Comparison of ENCODE assay signal across 10 cellular contexts in the genomic region with DNA sequence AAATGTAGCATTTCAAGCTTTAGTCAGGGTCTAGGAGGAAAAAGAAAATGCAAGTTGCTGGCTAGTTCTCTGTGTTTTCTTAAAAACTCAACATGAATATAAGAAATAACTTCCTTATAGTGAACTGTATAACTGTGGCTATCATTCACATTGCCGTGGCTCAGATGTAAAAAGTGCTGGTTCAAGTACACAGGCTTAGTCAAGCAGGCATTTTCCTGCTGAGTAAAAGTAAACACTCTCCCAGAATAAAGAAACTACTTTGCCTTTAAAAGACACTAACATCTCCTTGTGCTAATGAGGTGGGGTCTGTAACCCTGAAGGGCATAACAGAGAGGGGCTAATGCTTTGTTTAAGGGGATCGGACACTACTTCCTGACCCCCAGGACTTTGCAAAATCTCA. TPM values are rescaled to one million over a fixed set of nuclear protein-coding genes. Genes with fewer than 3 reads are reported as not detected.
DNase-seq lines count a peak whose midpoint lies in the region; ATAC-seq and TF ChIP-seq lines count a peak whose summit lies in the region.
"Had no signal": no experiment of that assay in that cellular context is flagged by ENCODE, and none has a peak within 500 bp of the region (broad histone marks: within the 10 kb centered on the region; RNA-seq: fewer than 3 reads in every experiment).

No MANE protein-coding gene starts in this region.

- peak overlapping the region; percentile 92 for H3K4me3 Mint-ChIP-seq in activated naive CD4-positive, alpha-beta T cell treated with anti-CD3 and anti-CD28 coated beads, Interleukin-2, amount 50 U/mL, for 24 hours
- H3K4me3 Mint-ChIP-seq in activated CD4-positive, alpha-beta memory T cell treated with anti-CD3 and anti-CD28 coated beads, Interleukin-2, amount 10 ng/mL, durations not matched to agents 7 days and 5 days, result peak overlapping the region; percentile 50
- H3K4me3 Mint-ChIP-seq in glutamatergic neuron (ENCODE audit: unreplicated experiment), result peak overlapping the region; percentile 56

- ATAC-seq in activated naive CD4-positive, alpha-beta T cell treated with anti-CD3 and anti-CD28 coated beads, Interleukin-2, amount 50 U/mL, for 72 hours, result no peak
- no peak for ATAC-seq in GM21825 (IDR thresholded peaks at IDR 0.05; ENCODE audit: unreplicated experiment)
- ATAC-seq: esophagus mucosa had no signal

- H3K4me1 ChIP-seq in subcutaneous abdominal adipose tissue (ENCODE audit: control insufficient read depth in 5 of 5, insufficient read depth in 5 of 5, low read length in 5 of 5), result peaks cover 4 to 53% (median 51%) of the 10 kb centered on the region in 5 donors

- DNase-seq in activated naive CD4-positive, alpha-beta T cell treated with anti-CD3 and anti-CD28 coated beads, Interleukin-2, amount 50 U/mL, for 72 hours (ENCODE audit: low spot score in 2 of 2), result no peak
- DNase-seq in activated CD4-positive, alpha-beta memory T cell treated with anti-CD3 and anti-CD28 coated beads, Interleukin-2, amount 10 ng/mL, durations not matched to agents 7 days and 5 days, result no peak
- DNase-seq in glutamatergic neuron (no peak), D341Med (ENCODE audit: low spot score) (no peak)
- no peak for DNase-seq in effector CD8-positive, alpha-beta T cell (lab: John Stamatoyannopoulos, UW)
- DNase-seq: naive B cell had no signal

- no peak for TF ChIP-seq CTCF in glutamatergic neuron (IDR thresholded peaks at IDR 0.05; ENCODE audit: partially characterized antibody, unreplicated experiment)

- H3K36me3 ChIP-seq in subcutaneous abdominal adipose tissue (ENCODE audit: control insufficient read depth in 5 of 5, insufficient read depth in 5 of 5, low read length in 5 of 5), result peaks cover 33 to 61% (median 46%) of the 10 kb centered on the region in 5 donors

- CTCF ChIA-PET in activated CD4-positive, alpha-beta memory T cell treated with anti-CD3 and anti-CD28 coated beads, Interleukin-2, amount 10 ng/mL, durations not matched to agents 7 days and 5 days (lab: Charles Lee), result interaction anchor here (0.7 to 1.0 kb wide), 2 partner anchors 159 to 179 kb away, joined by 3 read pairs; no protein-coding TSS in a partner anchor

- H3K9ac ChIP-seq in subcutaneous abdominal adipose tissue (ENCODE audit: low read length in 5 of 5), result peak overlapping the region; percentile 10 to 63 (median 48)

- H3K27me3 Mint-ChIP-seq in activated naive CD4-positive, alpha-beta T cell treated with anti-CD3 and anti-CD28 coated beads, Interleukin-2, amount 50 U/mL, for 24 hours, result no peaks in the 10 kb centered on the region
- H3K27me3 Mint-ChIP-seq in activated CD4-positive, alpha-beta memory T cell treated with anti-CD3 and anti-CD28 coated beads, Interleukin-2, amount 10 ng/mL, durations not matched to agents 7 days and 5 days, result no peaks in the 10 kb centered on the region
- H3K27me3 Mint-ChIP-seq in glutamatergic neuron (ENCODE audit: unreplicated experiment), result no peaks in the 10 kb centered on the region
- H3K27me3 Mint-ChIP-seq: naive B cell had no signal

- no peak overlapping the region for H3K4me3 ChIP-seq in subcutaneous abdominal adipose tissue (ENCODE audit: low read depth in 1 of 5, low read length in 5 of 5)

- peak overlapping the region; percentile 59 for H3K27ac Mint-ChIP-seq in activated naive CD4-positive, alpha-beta T cell treated with anti-CD3 and anti-CD28 coated beads, Interleukin-2, amount 50 U/mL, for 24 hours
- peak overlapping the region in 1 of 2 donors; percentile 44 for H3K27ac Mint-ChIP-seq in activated naive CD4-positive, alpha-beta T cell treated with anti-CD3 and anti-CD28 coated beads, Interleukin-2, amount 50 U/mL, for 72 hours
- no peak overlapping the region for H3K27ac Mint-ChIP-seq in activated CD4-positive, alpha-beta memory T cell treated with anti-CD3 and anti-CD28 coated beads, Interleukin-2, amount 10 ng/mL, durations not matched to agents 7 days and 5 days
- no peak overlapping the region for H3K27ac Mint-ChIP-seq in glutamatergic neuron (ENCODE audit: unreplicated experiment)

- H3K9me3 ChIP-seq in subcutaneous abdominal adipose tissue (ENCODE audit: control insufficient read depth in 5 of 5, low read length in 5 of 5), result no peaks in the 10 kb centered on the region

- no peaks in the 10 kb centered on the region for H3K9me3 Mint-ChIP-seq in activated naive CD4-positive, alpha-beta T cell treated with anti-CD3 and anti-CD28 coated beads, Interleukin-2, amount 50 U/mL, for 24 hours
- no peaks in the 10 kb centered on the region for H3K9me3 Mint-ChIP-seq in activated naive CD4-positive, alpha-beta T cell treated with anti-CD3 and anti-CD28 coated beads, Interleukin-2, amount 50 U/mL, for 72 hours
- no peaks in the 10 kb centered on the region for H3K9me3 Mint-ChIP-seq in activated CD4-positive, alpha-beta memory T cell treated with anti-CD3 and anti-CD28 coated beads, Interleukin-2, amount 10 ng/mL, durations not matched to agents 7 days and 5 days
- peaks cover 2% of the 10 kb centered on the region for H3K9me3 Mint-ChIP-seq in glutamatergic neuron (ENCODE audit: unreplicated experiment)
- H3K9me3 Mint-ChIP-seq: naive B cell had no signal

- POLR2A ChIA-PET in activated CD4-positive, alpha-beta memory T cell treated with anti-CD3 and anti-CD28 coated beads, Interleukin-2, amount 10 ng/mL, durations not matched to agents 7 days and 5 days (lab: Charles Lee), result interaction anchor here (0.9 to 2.0 kb wide), 4 partner anchors 9 to 46 kb away, joined by 4 to 7 read pairs (median 4); a partner anchor contains a TSS

- H3K27me3 ChIP-seq in subcutaneous abdominal adipose tissue (ENCODE audit: control insufficient read depth in 5 of 5, insufficient read depth in 4 of 5, low read length in 5 of 5), result no peaks in the 10 kb centered on the region

- no peak overlapping the region for H3K27ac ChIP-seq in subcutaneous abdominal adipose tissue (ENCODE audit: low read depth, low read length)

- H3K4me1 Mint-ChIP-seq in activated naive CD4-positive, alpha-beta T cell treated with anti-CD3 and anti-CD28 coated beads, Interleukin-2, amount 50 U/mL, for 24 hours, result peaks cover 71% of the 10 kb centered on the region
- peaks cover 59% of the 10 kb centered on the region for H3K4me1 Mint-ChIP-seq in activated CD4-positive, alpha-beta memory T cell treated with anti-CD3 and anti-CD28 coated beads, Interleukin-2, amount 10 ng/mL, durations not matched to agents 7 days and 5 days
- peaks cover 18% of the 10 kb centered on the region for H3K4me1 Mint-ChIP-seq in glutamatergic neuron (ENCODE audit: low read depth, unreplicated experiment)

- peaks cover 35% of the 10 kb centered on the region for H3K36me3 Mint-ChIP-seq in activated naive CD4-positive, alpha-beta T cell treated with anti-CD3 and anti-CD28 coated beads, Interleukin-2, amount 50 U/mL, for 24 hours
- peaks cover 43 to 47% of the 10 kb centered on the region in 2 donors for H3K36me3 Mint-ChIP-seq in activated naive CD4-positive, alpha-beta T cell treated with anti-CD3 and anti-CD28 coated beads, Interleukin-2, amount 50 U/mL, for 72 hours
- peaks cover 72% of the 10 kb centered on the region for H3K36me3 Mint-ChIP-seq in activated CD4-positive, alpha-beta memory T cell treated with anti-CD3 and anti-CD28 coated beads, Interleukin-2, amount 10 ng/mL, durations not matched to agents 7 days and 5 days (ENCODE audit: low read depth)
- H3K36me3 Mint-ChIP-seq in glutamatergic neuron (ENCODE audit: unreplicated experiment), result no peaks in the 10 kb centered on the region

RNA-seq across cellular contexts. Expression of a gene that starts 3.3 kb away (rescaled TPM):
- total RNA-seq in activated naive CD4-positive, alpha-beta T cell treated with anti-CD3 and anti-CD28 coated beads, Interleukin-2, amount 50 U/mL, for 72 hours, result 10 to 100 TPM; 63.2 to 76.7 TPM
- 10 to 100 TPM; 80.4 to 82.1 TPM for total RNA-seq in activated CD4-positive, alpha-beta memory T cell treated with anti-CD3 and anti-CD28 coated beads, Interleukin-2, amount 10 ng/mL, durations not matched to agents 7 days and 5 days
- 53.5 TPM for total RNA-seq in glutamatergic neuron (ENCODE audit: unreplicated experiment)

RNA-seq across cellular contexts. Expression of a gene that starts 9.6 kb away (rescaled TPM):
- under 1 TPM in 1 of 2 donors, not detected in 1; 0.09 TPM for total RNA-seq in activated naive CD4-positive, alpha-beta T cell treated with anti-CD3 and anti-CD28 coated beads, Interleukin-2, amount 50 U/mL, for 72 hours
- not detected for total RNA-seq in activated CD4-positive, alpha-beta memory T cell treated with anti-CD3 and anti-CD28 coated beads, Interleukin-2, amount 10 ng/mL, durations not matched to agents 7 days and 5 days
- not detected for total RNA-seq in glutamatergic neuron (ENCODE audit: unreplicated experiment)
- total RNA-seq: esophagus mucosa had no signal

RNA-seq across cellular contexts. Expression of a gene that starts 13.8 kb away (rescaled TPM):
- total RNA-seq in activated naive CD4-positive, alpha-beta T cell treated with anti-CD3 and anti-CD28 coated beads, Interleukin-2, amount 50 U/mL, for 72 hours, result 100 to 1,000 TPM; 118 to 170 TPM
- total RNA-seq in activated CD4-positive, alpha-beta memory T cell treated with anti-CD3 and anti-CD28 coated beads, Interleukin-2, amount 10 ng/mL, durations not matched to agents 7 days and 5 days, result 10 to 100 TPM; 88.6 to 88.7 TPM
- total RNA-seq in glutamatergic neuron (ENCODE audit: unreplicated experiment), result 65.5 TPM

RNA-seq across cellular contexts. Expression of a gene that starts 21.8 kb away (rescaled TPM):
- 10 to 100 TPM; 36.3 to 37.1 TPM for total RNA-seq in activated naive CD4-positive, alpha-beta T cell treated with anti-CD3 and anti-CD28 coated beads, Interleukin-2, amount 50 U/mL, for 72 hours
- total RNA-seq in activated CD4-positive, alpha-beta memory T cell treated with anti-CD3 and anti-CD28 coated beads, Interleukin-2, amount 10 ng/mL, durations not matched to agents 7 days and 5 days, result 10 to 100 TPM; 45.0 to 49.0 TPM
- total RNA-seq in glutamatergic neuron (ENCODE audit: unreplicated experiment), result 13.1 TPM

RNA-seq across cellular contexts. Expression of a gene that starts 47.8 kb away (rescaled TPM):
- total RNA-seq in activated naive CD4-positive, alpha-beta T cell treated with anti-CD3 and anti-CD28 coated beads, Interleukin-2, amount 50 U/mL, for 72 hours, result 100 to 1,000 TPM; 123 to 159 TPM
- 10 to 100 TPM; 63.3 to 69.0 TPM for total RNA-seq in activated CD4-positive, alpha-beta memory T cell treated with anti-CD3 and anti-CD28 coated beads, Interleukin-2, amount 10 ng/mL, durations not matched to agents 7 days and 5 days
- total RNA-seq in glutamatergic neuron (ENCODE audit: unreplicated experiment), result 112 TPM
